In the genomic region with DNA sequence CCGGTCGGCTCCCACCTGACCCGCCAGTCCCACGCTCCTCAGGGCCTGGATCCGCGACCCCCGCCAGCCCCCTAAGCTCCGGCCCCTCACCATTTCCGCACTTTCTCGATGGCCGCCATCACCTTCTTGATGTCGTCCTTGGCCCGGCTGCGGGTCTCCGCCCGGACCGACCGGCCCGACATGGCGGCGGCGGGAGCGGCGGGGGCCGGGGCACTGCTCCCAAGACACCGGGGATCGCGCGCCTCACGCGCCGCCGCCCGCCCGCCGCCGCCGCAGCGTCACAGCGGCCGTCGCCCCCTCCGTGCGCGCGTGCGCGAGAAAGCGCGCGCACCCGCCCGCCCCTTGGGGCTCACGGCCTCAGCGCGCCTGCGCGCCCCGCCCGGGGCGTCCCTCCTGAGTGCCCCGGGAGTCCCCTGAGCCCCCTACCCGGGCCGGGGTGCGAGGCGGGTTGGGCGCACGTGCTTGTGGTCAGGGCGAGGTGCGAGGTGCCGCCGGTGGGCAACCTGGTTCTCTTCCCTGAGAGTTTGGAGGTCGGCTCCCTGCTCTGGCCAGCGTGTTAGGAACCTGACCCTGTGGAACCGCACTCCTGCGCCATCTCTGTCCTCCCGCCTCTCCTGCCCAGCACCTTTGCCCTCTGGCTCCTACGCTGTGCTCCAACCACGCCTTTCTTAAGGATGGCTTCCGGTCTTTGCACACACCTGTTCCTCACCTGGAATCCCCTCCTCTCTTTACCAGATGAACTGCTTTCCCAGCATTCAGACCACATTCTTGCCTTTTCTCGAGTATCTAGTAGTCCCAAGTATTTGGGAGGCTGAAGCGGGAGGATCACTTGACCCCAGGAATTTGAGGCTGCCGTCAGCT, we compare ENCODE assay signal across 2 cellular contexts.
TF ChIP-seq lines count a peak whose summit lies in the region.

TSS of gene BCL7B (minus strand) at position 294 of the 861 bp plus-strand sequence. CDS start at position 182, 112 bp downstream.

TF ChIP-seq in Ishikawa, 13 proteins besides CTCF, POLR2A, EP300 and RAD21 (continued from another document):
- peak; percentile 41; the same call in 1 of the 2 replicates for TF ChIP-seq USF1 (IDR thresholded peaks at IDR 0.05)
- peak; percentile 24; the same call in 1 of the 2 replicates for TF ChIP-seq TAF1 (IDR thresholded peaks at IDR 0.05; ENCODE audit: low read depth)

TF ChIP-seq in SK-N-SH, 30 proteins besides CTCF, POLR2A, EP300 and RAD21 (continued from another document):
- TF ChIP-seq PBX3 (IDR thresholded peaks at IDR 0.05) (no peak; the same call in 1 of the 2 replicates), YY1 (IDR thresholded peaks at IDR 0.05; ENCODE audit: low read depth) (peak; percentile 51; the same call in 1 of the 2 replicates), ELF1 (IDR thresholded peaks at IDR 0.05) (no peak)
- TF ChIP-seq, protein P1, sequence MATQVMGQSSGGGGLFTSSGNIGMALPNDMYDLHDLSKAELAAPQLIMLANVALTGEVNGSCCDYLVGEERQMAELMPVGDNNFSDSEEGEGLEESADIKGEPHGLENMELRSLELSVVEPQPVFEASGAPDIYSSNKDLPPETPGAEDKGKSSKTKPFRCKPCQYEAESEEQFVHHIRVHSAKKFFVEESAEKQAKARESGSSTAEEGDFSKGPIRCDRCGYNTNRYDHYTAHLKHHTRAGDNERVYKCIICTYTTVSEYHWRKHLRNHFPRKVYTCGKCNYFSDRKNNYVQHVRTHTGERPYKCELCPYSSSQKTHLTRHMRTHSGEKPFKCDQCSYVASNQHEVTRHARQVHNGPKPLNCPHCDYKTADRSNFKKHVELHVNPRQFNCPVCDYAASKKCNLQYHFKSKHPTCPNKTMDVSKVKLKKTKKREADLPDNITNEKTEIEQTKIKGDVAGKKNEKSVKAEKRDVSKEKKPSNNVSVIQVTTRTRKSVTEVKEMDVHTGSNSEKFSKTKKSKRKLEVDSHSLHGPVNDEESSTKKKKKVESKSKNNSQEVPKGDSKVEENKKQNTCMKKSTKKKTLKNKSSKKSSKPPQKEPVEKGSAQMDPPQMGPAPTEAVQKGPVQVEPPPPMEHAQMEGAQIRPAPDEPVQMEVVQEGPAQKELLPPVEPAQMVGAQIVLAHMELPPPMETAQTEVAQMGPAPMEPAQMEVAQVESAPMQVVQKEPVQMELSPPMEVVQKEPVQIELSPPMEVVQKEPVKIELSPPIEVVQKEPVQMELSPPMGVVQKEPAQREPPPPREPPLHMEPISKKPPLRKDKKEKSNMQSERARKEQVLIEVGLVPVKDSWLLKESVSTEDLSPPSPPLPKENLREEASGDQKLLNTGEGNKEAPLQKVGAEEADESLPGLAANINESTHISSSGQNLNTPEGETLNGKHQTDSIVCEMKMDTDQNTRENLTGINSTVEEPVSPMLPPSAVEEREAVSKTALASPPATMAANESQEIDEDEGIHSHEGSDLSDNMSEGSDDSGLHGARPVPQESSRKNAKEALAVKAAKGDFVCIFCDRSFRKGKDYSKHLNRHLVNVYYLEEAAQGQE (IDR thresholded peaks at IDR 0.05; ENCODE audit: low read depth, low read length) = 0 out of 2 replicates have a peak, but pooled peaks have one; percentile 31
- TF ChIP-seq, protein P2, sequence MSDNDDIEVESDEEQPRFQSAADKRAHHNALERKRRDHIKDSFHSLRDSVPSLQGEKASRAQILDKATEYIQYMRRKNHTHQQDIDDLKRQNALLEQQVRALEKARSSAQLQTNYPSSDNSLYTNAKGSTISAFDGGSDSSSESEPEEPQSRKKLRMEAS (IDR thresholded peaks at IDR 0.05; ENCODE audit: low read depth) = peak; percentile 98
